ENCODE assay signal across 7 cellular contexts in genomic region chr1:144995833-144996412, GRCh38.
DNase-seq lines count a peak whose midpoint lies in the region; ATAC-seq and TF ChIP-seq lines count a peak whose summit lies in the region.
"Not testable (repeated sequence)": the region's sequence is repeated elsewhere in the genome, so short reads cannot be mapped to it uniquely, and the experiment has no call there.

No MANE protein-coding gene starts in this region.

- not testable (repeated sequence) for H3K27me3 ChIP-seq in left lung

- H3K4me1 ChIP-seq in left lung: not testable (repeated sequence)

- not testable (repeated sequence) for H3K9me3 ChIP-seq in left lung

- in situ Hi-C loops in astrocyte of the spinal cord (cut with HindIII; ENCODE audit: low sequenced_read_pairs): not testable (repeated sequence)

- H3K4me3 ChIP-seq in astrocyte of the spinal cord (ENCODE audit: low read depth, low read length); epithelial cell of esophagus (ENCODE audit: low read length); foreskin fibroblast (ENCODE audit: low read depth in 1 of 2, low read length in 2 of 2); left lung; retinal pigment epithelial cell (ENCODE audit: low read length): not testable (repeated sequence)

- not testable (repeated sequence) for H3K36me3 ChIP-seq in left lung

- ATAC-seq in left lung: peak; percentile 43

- intact Hi-C loops in left lung (cut with DNase I): not testable (repeated sequence)

- H3K27ac ChIP-seq in left lung: not testable (repeated sequence)

- peak; percentile 17 for DNase-seq in GM04503 (ENCODE audit: low read depth)
- DNase-seq in NCI-H1694 treated with DMSO at 0.1 percent for 48 hours (lab: John Stamatoyannopoulos, UW): peak; percentile 0
- DNase-seq in astrocyte of the spinal cord (ENCODE audit: low read depth, low spot score): peak; percentile 18
- peak; percentile 63 for DNase-seq in epithelial cell of esophagus (ENCODE audit: low read depth)
- DNase-seq in foreskin fibroblast: peak; percentile 38 to 66
- DNase-seq in left lung: not testable (repeated sequence)
- peak; percentile 18 for DNase-seq in retinal pigment epithelial cell (ENCODE audit: low read depth)

- not testable (repeated sequence) for TF ChIP-seq CTCF in astrocyte of the spinal cord (IDR thresholded peaks at IDR 0.05; ENCODE audit: low read depth, low read length); epithelial cell of esophagus (IDR thresholded peaks at IDR 0.05; ENCODE audit: insufficient read depth, low read depth, low read length, missing control alignments); foreskin fibroblast (IDR thresholded peaks at IDR 0.05; ENCODE audit: low read depth, low read length); left lung (IDR thresholded peaks at IDR 0.05); retinal pigment epithelial cell (conservative IDR thresholded peaks at IDR 0.05; ENCODE audit: low read depth, low read length)
